Comparison of ENCODE assay signal across 9 cellular contexts in genomic region chr1:150548324-150548631, GRCh38. TPM values are rescaled to one million over a fixed set of nuclear protein-coding genes. Genes with fewer than 3 reads are reported as not detected.
DNase-seq lines count a peak whose midpoint lies in the region; ATAC-seq and TF ChIP-seq lines count a peak whose summit lies in the region.
"Had no signal": no experiment of that assay in that cellular context is flagged by ENCODE, and none has a peak within 500 bp of the region (broad histone marks: within the 10 kb centered on the region; RNA-seq: fewer than 3 reads in every experiment).

No MANE protein-coding gene starts in this region.

- H3K4me1 ChIP-seq in CD8-positive, alpha-beta memory T cell (ENCODE audit: insufficient read depth, low read length) = peaks cover 7% of the 10 kb centered on the region
- H3K4me1 ChIP-seq in Peyer's patch (peaks cover 0 to 32% (median 10%) of the 10 kb centered on the region in 4 donors), osteoblast (ENCODE audit: insufficient read depth, low read length) (peaks cover 32% of the 10 kb centered on the region)

- no peaks in the 10 kb centered on the region for H3K36me3 ChIP-seq in CD8-positive, alpha-beta memory T cell (ENCODE audit: insufficient read depth, low read length)
- H3K36me3 ChIP-seq in Peyer's patch (no peaks in the 10 kb centered on the region), osteoblast (ENCODE audit: insufficient read depth, low read length) (no peaks in the 10 kb centered on the region)

- peaks cover 11 to 31% (median 14%) of the 10 kb centered on the region in 3 donors for H3K4me1 Mint-ChIP-seq in CD8-positive, alpha-beta memory T cell

- POLR2A ChIA-PET in CD8-positive, alpha-beta memory T cell (lab: Charles Lee) = interaction anchor here (0.7 to 3.7 kb wide), 5 partner anchors 13 to 643 kb away, joined by 3 to 15 read pairs (median 4); no protein-coding TSS in a partner anchor

- H3K4me3 Mint-ChIP-seq in CD8-positive, alpha-beta memory T cell = peak overlapping the region; percentile 76 to 92 (median 81)

- no peak for DNase-seq in CD8-positive, alpha-beta memory T cell
- DNase-seq in Peyer's patch (no peak), epithelial cell of esophagus (ENCODE audit: low read depth) (no peak), osteoblast (ENCODE audit: insufficient read length, low spot score, missing footprints) (no peak), GM10266 (ENCODE audit: extremely low spot score) (no peak), NCI-H524 (lab: John Stamatoyannopoulos, UW) (no peak)

- H3K79me2 ChIP-seq in osteoblast (ENCODE audit: insufficient read depth, low read length) = no peaks in the 10 kb centered on the region

- ATAC-seq in HG03457 (IDR thresholded peaks at IDR 0.05; ENCODE audit: unreplicated experiment) (no peak), GM18861 (IDR thresholded peaks at IDR 0.05; ENCODE audit: unreplicated experiment) (no peak)

- no peaks in the 10 kb centered on the region for H4K20me1 ChIP-seq in osteoblast (ENCODE audit: insufficient read depth, low read length)

- peak overlapping the region; percentile 56 for H3K4me3 ChIP-seq in CD8-positive, alpha-beta memory T cell (ENCODE audit: low read length)
- H3K4me3 ChIP-seq in Peyer's patch = peak overlapping the region; percentile 43 to 69 (median 59)
- peak overlapping the region; percentile 52 for H3K4me3 ChIP-seq in epithelial cell of esophagus (ENCODE audit: low read length)
- peak overlapping the region; percentile 74 for H3K4me3 ChIP-seq in osteoblast (ENCODE audit: insufficient read depth, low read length)

- no peaks in the 10 kb centered on the region for H3K9me3 Mint-ChIP-seq in CD8-positive, alpha-beta memory T cell

- H2AFZ ChIP-seq in osteoblast (ENCODE audit: low read length) = no peak overlapping the region

- H3K4me2 ChIP-seq in osteoblast (ENCODE audit: insufficient read depth, low read length) = peak overlapping the region; percentile 89

- no peak for TF ChIP-seq CTCF in Peyer's patch (IDR thresholded peaks at IDR 0.05)
- TF ChIP-seq CTCF in epithelial cell of esophagus (IDR thresholded peaks at IDR 0.05; ENCODE audit: insufficient read depth, low read depth, low read length, missing control alignments) = no peak
- TF ChIP-seq CTCF in osteoblast (IDR thresholded peaks at IDR 0.05; ENCODE audit: extremely low read depth, low read depth, low read length) = no peak
- TF ChIP-seq CTCF in GM10266 (IDR thresholded peaks at IDR 0.05; ENCODE audit: control insufficient read depth, insufficient read depth, low read depth, missing control alignments) = no peak

- no peaks in the 10 kb centered on the region for H3K9me3 ChIP-seq in CD8-positive, alpha-beta memory T cell (ENCODE audit: low read length)
- H3K9me3 ChIP-seq in Peyer's patch (no peaks in the 10 kb centered on the region), osteoblast (ENCODE audit: low read depth, low read length) (no peaks in the 10 kb centered on the region)

- no peaks in the 10 kb centered on the region for H3K36me3 Mint-ChIP-seq in CD8-positive, alpha-beta memory T cell

- peak overlapping the region in 2 of 8 donors; percentile 29 to 78 for H3K27ac Mint-ChIP-seq in CD8-positive, alpha-beta memory T cell

- TF ChIP-seq POLR2A in Peyer's patch (IDR thresholded peaks at IDR 0.05) = no peak

- H3K27ac ChIP-seq in CD8-positive, alpha-beta memory T cell (ENCODE audit: low read depth, low read length) = peak overlapping the region; percentile 51
- H3K27ac ChIP-seq in Peyer's patch (peak overlapping the region; percentile 45 to 83 (median 76)), osteoblast (ENCODE audit: low read depth, low read length) (no peak overlapping the region)

- CTCF ChIA-PET in CD8-positive, alpha-beta memory T cell (lab: Charles Lee) = interaction anchor here (0.8 to 4.5 kb wide), 3 partner anchors 12 to 32 kb away, joined by 3 to 40 read pairs (median 5); no protein-coding TSS in a partner anchor

- peaks cover 24 to 32% of the 10 kb centered on the region in 2 donors for H3K27me3 Mint-ChIP-seq in CD8-positive, alpha-beta memory T cell

- no peaks in the 10 kb centered on the region for H3K27me3 ChIP-seq in CD8-positive, alpha-beta memory T cell (ENCODE audit: insufficient read depth, low read length, poor library complexity, severe bottlenecking)
- H3K27me3 ChIP-seq in Peyer's patch = no peaks in the 10 kb centered on the region
- H3K27me3 ChIP-seq in osteoblast (ENCODE audit: insufficient read depth, low read length) = no peaks in the 10 kb centered on the region

RNA-seq across cellular contexts. Expression of gene ADAMTSL4, which starts 0.9 kb away (rescaled TPM):
- under 1 TPM; 0.22 to 0.31 TPM for total RNA-seq in CD8-positive, alpha-beta memory T cell
- polyA plus RNA-seq in CD8-positive, alpha-beta memory T cell = not detected
- total RNA-seq in Peyer's patch (10 to 100 TPM in 3 of 4 donors, 1 to 10 TPM in 1; 2.3 to 28.9 (median 15.3) TPM), osteoblast (3.2 and 5.4 TPM in 2 replicates)

RNA-seq across cellular contexts. Expression of gene MCL1, which starts 31.1 kb away (rescaled TPM):
- total RNA-seq in CD8-positive, alpha-beta memory T cell = 100 to 1,000 TPM; 211 to 216 TPM
- 168 TPM for polyA plus RNA-seq in CD8-positive, alpha-beta memory T cell
- total RNA-seq in Peyer's patch = 100 to 1,000 TPM; 102 to 154 (median 140) TPM
- 168 and 176 TPM in 2 replicates for total RNA-seq in osteoblast

RNA-seq across cellular contexts. Expression of gene FALEC, which starts 32.7 kb away (rescaled TPM):
- total RNA-seq in CD8-positive, alpha-beta memory T cell = not detected
- polyA plus RNA-seq in CD8-positive, alpha-beta memory T cell = not detected
- total RNA-seq in Peyer's patch (not detected), osteoblast (0.36 TPM in 1 of 2 replicates, not detected in the other)
- total RNA-seq: LHCN-M2 had no signal

RNA-seq across cellular contexts. Expression of gene ECM1, which starts 40.4 kb away (rescaled TPM):
- 1 to 10 TPM; 1.3 to 1.5 TPM for total RNA-seq in CD8-positive, alpha-beta memory T cell
- polyA plus RNA-seq in CD8-positive, alpha-beta memory T cell = 0.09 TPM
- total RNA-seq in Peyer's patch (10 to 100 TPM in 2 of 4 donors, 1 to 10 TPM in 2; 1.4 to 11.6 (median 9.6) TPM), osteoblast (20.9 and 30.0 TPM in 2 replicates)
